1 cellular context compared by ENCODE assay signal in the genomic region with DNA sequence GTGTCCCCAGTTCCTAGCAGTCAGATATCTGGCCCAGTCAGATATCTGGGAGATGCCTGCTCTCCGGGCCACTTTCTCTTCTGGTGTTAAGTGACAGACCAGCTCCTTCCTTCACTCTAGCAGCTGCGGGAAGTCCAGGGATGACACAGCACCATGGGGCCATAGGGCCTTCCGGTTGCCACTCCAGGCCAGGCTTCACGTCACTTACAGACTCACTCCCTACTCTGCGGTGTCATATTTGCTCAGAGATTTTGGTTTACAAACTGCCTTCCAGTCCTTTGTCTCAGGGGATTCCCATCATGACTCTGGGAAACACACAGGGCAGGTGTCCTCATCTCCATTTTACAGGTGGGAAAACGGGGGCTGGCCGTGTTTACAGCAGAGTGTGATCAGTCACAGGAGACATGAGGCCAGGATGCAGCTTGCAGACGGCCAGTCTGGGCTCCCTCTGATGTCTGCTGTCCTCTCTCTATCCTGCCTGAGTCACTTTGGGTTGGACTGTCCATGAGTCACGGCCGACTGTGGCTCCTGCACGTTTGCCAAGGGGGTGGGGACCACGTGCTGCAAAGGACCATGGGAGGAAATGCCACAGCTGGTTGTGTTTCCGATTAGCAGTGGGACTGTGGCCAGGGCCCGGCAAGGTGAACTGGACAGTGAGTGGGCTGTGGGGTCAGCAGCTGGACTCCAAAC.
A peak's percentile ranks its signal among the peaks of the same experiment; 100 is the strongest.
TF ChIP-seq lines count a peak whose summit lies in the region.

No MANE protein-coding gene starts in this region.

TF ChIP-seq in HepG2, 621 proteins besides CTCF, POLR2A, EP300 and RAD21 (continued from another document):
- TF ChIP-seq ZBTB40 (IDR thresholded peaks at IDR 0.05) (no peak), ZBTB40 (CRISPR knock-in tag; IDR thresholded peaks at IDR 0.05) (peak; percentile 74; the same call in 1 of the 2 replicates), ZNF180 (CRISPR knock-in tag; IDR thresholded peaks at IDR 0.05; ENCODE audit: borderline replicate concordance, low read depth) (no peak), KDM6A (CRISPR knock-in tag; IDR thresholded peaks at IDR 0.05; ENCODE audit: low read depth) (no peak), ZZZ3 (CRISPR knock-in tag; IDR thresholded peaks at IDR 0.05; ENCODE audit: borderline replicate concordance) (peak; percentile 83; the same call in 1 of the 2 replicates), NCOA1 (CRISPR knock-in tag; IDR thresholded peaks at IDR 0.05) (no peak)
- TF ChIP-seq, protein P1, sequence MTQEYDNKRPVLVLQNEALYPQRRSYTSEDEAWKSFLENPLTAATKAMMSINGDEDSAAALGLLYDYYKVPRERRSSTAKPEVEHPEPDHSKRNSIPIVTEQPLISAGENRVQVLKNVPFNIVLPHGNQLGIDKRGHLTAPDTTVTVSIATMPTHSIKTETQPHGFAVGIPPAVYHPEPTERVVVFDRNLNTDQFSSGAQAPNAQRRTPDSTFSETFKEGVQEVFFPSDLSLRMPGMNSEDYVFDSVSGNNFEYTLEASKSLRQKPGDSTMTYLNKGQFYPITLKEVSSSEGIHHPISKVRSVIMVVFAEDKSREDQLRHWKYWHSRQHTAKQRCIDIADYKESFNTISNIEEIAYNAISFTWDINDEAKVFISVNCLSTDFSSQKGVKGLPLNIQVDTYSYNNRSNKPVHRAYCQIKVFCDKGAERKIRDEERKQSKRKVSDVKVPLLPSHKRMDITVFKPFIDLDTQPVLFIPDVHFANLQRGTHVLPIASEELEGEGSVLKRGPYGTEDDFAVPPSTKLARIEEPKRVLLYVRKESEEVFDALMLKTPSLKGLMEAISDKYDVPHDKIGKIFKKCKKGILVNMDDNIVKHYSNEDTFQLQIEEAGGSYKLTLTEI (CRISPR knock-in tag; conservative IDR thresholded peaks at IDR 0.05) = no peak
